Comparison of ENCODE assay signal across 20 cellular contexts in the genomic region with DNA sequence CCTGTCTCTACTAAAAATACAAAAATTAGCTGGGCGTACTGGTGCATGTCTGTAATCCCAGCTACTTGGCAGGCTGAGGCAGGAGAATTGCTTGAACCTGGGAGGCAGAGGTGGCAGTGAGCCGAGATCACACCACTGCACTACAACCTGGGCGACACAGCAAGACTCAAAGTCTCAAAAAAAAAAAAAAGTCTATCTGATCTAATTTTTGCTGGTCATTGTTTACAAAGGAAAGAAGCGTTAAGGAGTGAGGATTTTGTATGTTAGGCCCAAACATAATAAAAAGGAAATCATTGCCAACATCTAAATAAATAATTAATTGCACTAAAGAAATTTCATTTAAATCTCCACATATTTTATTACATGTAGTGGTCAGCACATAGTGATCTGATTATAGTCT. TPM values are rescaled to one million over a fixed set of nuclear protein-coding genes. Genes with fewer than 3 reads are reported as not detected.
DNase-seq lines count a peak whose midpoint lies in the region; ATAC-seq lines count a peak whose summit lies in the region.
"Had no signal": no experiment of that assay in that cellular context is flagged by ENCODE, and none has a peak within 500 bp of the region (broad histone marks: within the 10 kb centered on the region; RNA-seq: fewer than 3 reads in every experiment).

No MANE protein-coding gene starts in this region.

- no peaks in the 10 kb centered on the region for H3K27me3 ChIP-seq in BLaER1 treated with 17β-estradiol and CSF1 and Interleukin-3, amounts not matched to agents 10 nM and 100 nM
- H3K27me3 ChIP-seq: SJCRH30, upper lobe of right lung had no signal

- H3K9me3 ChIP-seq in BLaER1 treated with 17β-estradiol and CSF1 and Interleukin-3, amounts not matched to agents 10 nM and 100 nM (replicated peaks in 1 of 11): no peaks in the 10 kb centered on the region
- H3K9me3 ChIP-seq: SJCRH30, upper lobe of right lung had no signal

- in situ Hi-C loops in Caki2 (cut with HindIII; ENCODE audit: low pct_unique_long_range_greater_than_20kb, low sequenced_read_pairs): no loop called here

- peaks cover 27 to 36% (median 30%) of the 10 kb centered on the region in 10 experiments for H3K4me1 ChIP-seq in BLaER1 treated with 17β-estradiol and CSF1 and Interleukin-3, amounts not matched to agents 10 nM and 100 nM
- H3K4me1 ChIP-seq: SJCRH30 had no signal

- H3K9ac ChIP-seq in BLaER1 treated with 17β-estradiol and CSF1 and Interleukin-3, amounts not matched to agents 10 nM and 100 nM: peak overlapping the region in 2 of 11 experiments; percentile 8 to 22; a peak in 1 of 22 replicates

- H3K27ac ChIP-seq in BLaER1 treated with 17β-estradiol and CSF1 and Interleukin-3, amounts not matched to agents 10 nM and 100 nM: no peak overlapping the region
- H3K27ac ChIP-seq: SJCRH30, upper lobe of right lung had no signal

- ATAC-seq in naive thymus-derived CD8-positive, alpha-beta T cell: no peak
- ATAC-seq in GM21825 (IDR thresholded peaks at IDR 0.05; ENCODE audit: unreplicated experiment): no peak
- ATAC-seq in HG03159 (IDR thresholded peaks at IDR 0.05; ENCODE audit: unreplicated experiment): no peak
- ATAC-seq: left colon, Panc1, upper lobe of right lung had no signal

- peaks cover 4% of the 10 kb centered on the region for H3K27me3 Mint-ChIP-seq in activated naive CD8-positive, alpha-beta T cell treated with anti-CD3 and anti-CD28 coated beads for 36 hours
- peaks cover 0 to 2% (median 0%) of the 10 kb centered on the region in 5 donors for H3K27me3 Mint-ChIP-seq in naive thymus-derived CD8-positive, alpha-beta T cell

- H3K36me3 ChIP-seq in BLaER1 treated with 17β-estradiol and CSF1 and Interleukin-3, amounts not matched to agents 10 nM and 100 nM: peaks cover 53 to 62% (median 59%) of the 10 kb centered on the region in 11 experiments

- H3K9me3 Mint-ChIP-seq in activated naive CD8-positive, alpha-beta T cell treated with anti-CD3 and anti-CD28 coated beads for 36 hours: no peaks in the 10 kb centered on the region
- H3K9me3 Mint-ChIP-seq in naive thymus-derived CD8-positive, alpha-beta T cell: no peaks in the 10 kb centered on the region

- peak overlapping the region in 8 of 11 experiments; percentile 80 to 97 (median 87); a peak in 13 of 22 replicates for H3K4me2 ChIP-seq in BLaER1 treated with 17β-estradiol and CSF1 and Interleukin-3, amounts not matched to agents 10 nM and 100 nM

- H3K4me3 Mint-ChIP-seq in activated naive CD8-positive, alpha-beta T cell treated with anti-CD3 and anti-CD28 coated beads for 36 hours: peak overlapping the region; percentile 42
- H3K4me3 Mint-ChIP-seq in naive thymus-derived CD8-positive, alpha-beta T cell: peak overlapping the region in 4 of 10 donors; percentile 1 to 64 (median 13)

- H3K27ac Mint-ChIP-seq in activated naive CD8-positive, alpha-beta T cell treated with anti-CD3 and anti-CD28 coated beads for 36 hours: peak overlapping the region; percentile 61
- peak overlapping the region in 6 of 10 donors; percentile 25 to 99 (median 58) for H3K27ac Mint-ChIP-seq in naive thymus-derived CD8-positive, alpha-beta T cell

- peak; percentile 21 for DNase-seq in Caki2 (ENCODE audit: low read depth)
- DNase-seq in activated naive CD8-positive, alpha-beta T cell treated with anti-CD3 and anti-CD28 coated beads for 36 hours: no peak
- DNase-seq in naive thymus-derived CD8-positive, alpha-beta T cell: no peak
- DNase-seq in stimulated activated CD4-positive, alpha-beta T cell treated with anti-CD3 and anti-CD28 coated beads, Interleukin-12 subunit alpha, Interleukin-12 subunit beta, amount 100 ng/mL, for 4 hours: no peak
- DNase-seq: activated naive CD4-positive, alpha-beta T cell treated with Interleukin-2 at 50 U/mL for 16 hours; DMS79; Karpas-422; left colon; midbrain; NCI-H1092 treated with DMSO at 0.1 percent for 48 hours; NCI-H2029; NCI-H446; stimulated activated CD4-positive, alpha-beta T cell treated with anti-CD3 and anti-CD28 coated beads, Interleukin-4, amount 100 ng/mL, for 24 hours; T-helper 9 cell; upper lobe of right lung had no signal

- POLR2A ChIA-PET in naive thymus-derived CD8-positive, alpha-beta T cell (lab: Charles Lee): interaction anchor here (0.5 kb wide), 1 partner anchor 139 kb away, joined by 3 read pairs; no protein-coding TSS in a partner anchor

- peaks cover 4 to 47% (median 18%) of the 10 kb centered on the region in 11 experiments; a peak in 18 of 22 replicates for H4K20me1 ChIP-seq in BLaER1 treated with 17β-estradiol and CSF1 and Interleukin-3, amounts not matched to agents 10 nM and 100 nM

- peaks cover 13% of the 10 kb centered on the region for H3K4me1 Mint-ChIP-seq in activated naive CD8-positive, alpha-beta T cell treated with anti-CD3 and anti-CD28 coated beads for 36 hours
- peaks cover 14 to 48% (median 36%) of the 10 kb centered on the region in 4 donors for H3K4me1 Mint-ChIP-seq in naive thymus-derived CD8-positive, alpha-beta T cell

- H3K36me3 Mint-ChIP-seq in activated naive CD8-positive, alpha-beta T cell treated with anti-CD3 and anti-CD28 coated beads for 36 hours: peaks cover 31% of the 10 kb centered on the region
- H3K36me3 Mint-ChIP-seq in naive thymus-derived CD8-positive, alpha-beta T cell: peaks cover 0 to 40% (median 2%) of the 10 kb centered on the region in 3 donors

- H3K4me3 ChIP-seq in BLaER1 treated with 17β-estradiol and CSF1 and Interleukin-3, amounts not matched to agents 10 nM and 100 nM: no peak overlapping the region
- H3K4me3 ChIP-seq: SJCRH30, upper lobe of right lung had no signal

RNA-seq across cellular contexts. Expression of a gene that starts 2.9 kb away (rescaled TPM):
- 76.9 and 79.4 TPM in 2 replicates for total RNA-seq in Caki2 (2014; rRNA removed; shearing (Covaris generic); ENCODE audit: low replicate concordance)
- 10 to 100 TPM; 79.4 to 91.1 TPM for total RNA-seq in activated naive CD8-positive, alpha-beta T cell treated with anti-CD3 and anti-CD28 coated beads for 36 hours
- 10 to 100 TPM; 37.0 to 37.5 TPM for total RNA-seq in naive thymus-derived CD8-positive, alpha-beta T cell
- polyA plus RNA-seq in naive thymus-derived CD8-positive, alpha-beta T cell: 100 to 1,000 TPM; 134 to 152 (median 148) TPM
